In the genomic region with DNA sequence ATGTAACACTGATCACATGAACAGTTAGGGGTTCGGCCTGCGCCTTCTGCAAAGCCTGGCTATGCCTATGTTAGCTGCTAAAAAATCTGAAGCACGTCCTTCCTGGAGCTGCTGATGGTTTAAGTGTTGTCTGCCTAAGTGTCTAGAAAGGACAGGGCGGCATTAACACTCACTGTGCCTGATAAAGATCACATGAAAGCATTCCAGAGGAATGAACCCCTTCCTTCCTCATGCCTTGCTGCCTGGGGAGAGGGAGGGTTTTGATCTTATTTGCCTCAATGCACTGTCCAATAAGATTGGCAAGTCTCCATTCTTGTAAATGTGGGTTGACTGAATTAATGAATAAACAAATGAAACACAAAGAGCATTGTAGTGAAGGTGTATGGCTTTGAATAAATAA, we compare ENCODE assay signal across 11 cellular contexts. TPM values are rescaled to one million over a fixed set of nuclear protein-coding genes. Genes with fewer than 3 reads are reported as not detected.
DNase-seq lines count a peak whose midpoint lies in the region; ATAC-seq and TF ChIP-seq lines count a peak whose summit lies in the region.
"Had no signal": no experiment of that assay in that cellular context is flagged by ENCODE, and none has a peak within 500 bp of the region (broad histone marks: within the 10 kb centered on the region; RNA-seq: fewer than 3 reads in every experiment).

No MANE protein-coding gene starts in this region.

- H3K4me3 ChIP-seq in cardiac fibroblast (replicated peaks in 1 of 2; ENCODE audit: low read depth in 2 of 2, low read length in 2 of 2) = no peak overlapping the region

- no peak for ATAC-seq in GM18870 (IDR thresholded peaks at IDR 0.05; ENCODE audit: unreplicated experiment)

- no peak for TF ChIP-seq CTCF in cardiac fibroblast (IDR thresholded peaks at IDR 0.05; ENCODE audit: low read depth, low read length)

- DNase-seq in A172 (ENCODE audit: low spot score) (peak; percentile 94), HS-27A (ENCODE audit: low read depth) (peak; percentile 64), cardiac fibroblast (ENCODE audit: low read depth in 2 of 2) (peak; percentile 54 to 64), lung microvascular endothelial cell (ENCODE audit: low read depth in 2 of 2) (peak; percentile 43 to 96), RPMI8226 (no peak), NCI-H1930 (lab: John Stamatoyannopoulos, UW) (no peak), DMS53 (lab: John Stamatoyannopoulos, UW) (no peak)
- DNase-seq: AML-193, NCI-H1092 treated with DMSO at 0.1 percent for 48 hours, small intestine had no signal

RNA-seq across cellular contexts. Expression of gene DOCK9, which starts 5.2 kb away (rescaled TPM):
- total RNA-seq in A172 (2014; rRNA removed; shearing (Covaris generic)) = 51.0 and 153 TPM in 2 replicates
- total RNA-seq in lung microvascular endothelial cell = 251 and 480 TPM in 2 replicates

Comparison
In these comparisons a context has a peak if more than half of its experiments do, and no peak if none do; other contexts are left out.
1. DNase-seq: peak in A172 (single experiment), HS-27A (single experiment), cardiac fibroblast (2 of 2) and lung microvascular endothelial cell (2 of 2); none in RPMI8226 (single experiment), NCI-H1930 (0 of 2) and DMS53 (single experiment).